Comparison of ENCODE assay signal across 1 cellular context in genomic region chr11:117985953-117986887, GRCh38.
TF ChIP-seq lines count a peak whose summit lies in the region.

TSS of gene IL10RA (plus strand) at chr11:117986394. CDS start at chr11:117986468, 74 bp downstream.

TF ChIP-seq in H1, 55 proteins besides CTCF, POLR2A, EP300 and RAD21 (continued from another document):
- TF ChIP-seq, protein P1, sequence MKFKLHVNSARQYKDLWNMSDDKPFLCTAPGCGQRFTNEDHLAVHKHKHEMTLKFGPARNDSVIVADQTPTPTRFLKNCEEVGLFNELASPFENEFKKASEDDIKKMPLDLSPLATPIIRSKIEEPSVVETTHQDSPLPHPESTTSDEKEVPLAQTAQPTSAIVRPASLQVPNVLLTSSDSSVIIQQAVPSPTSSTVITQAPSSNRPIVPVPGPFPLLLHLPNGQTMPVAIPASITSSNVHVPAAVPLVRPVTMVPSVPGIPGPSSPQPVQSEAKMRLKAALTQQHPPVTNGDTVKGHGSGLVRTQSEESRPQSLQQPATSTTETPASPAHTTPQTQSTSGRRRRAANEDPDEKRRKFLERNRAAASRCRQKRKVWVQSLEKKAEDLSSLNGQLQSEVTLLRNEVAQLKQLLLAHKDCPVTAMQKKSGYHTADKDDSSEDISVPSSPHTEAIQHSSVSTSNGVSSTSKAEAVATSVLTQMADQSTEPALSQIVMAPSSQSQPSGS (IDR thresholded peaks at IDR 0.05; ENCODE audit: low read length): no peak
- no peak for TF ChIP-seq TAF7 (optimal IDR thresholded peaks at IDR 0.05; ENCODE audit: borderline replicate concordance, low read depth, low read length)
- TF ChIP-seq, protein P2, sequence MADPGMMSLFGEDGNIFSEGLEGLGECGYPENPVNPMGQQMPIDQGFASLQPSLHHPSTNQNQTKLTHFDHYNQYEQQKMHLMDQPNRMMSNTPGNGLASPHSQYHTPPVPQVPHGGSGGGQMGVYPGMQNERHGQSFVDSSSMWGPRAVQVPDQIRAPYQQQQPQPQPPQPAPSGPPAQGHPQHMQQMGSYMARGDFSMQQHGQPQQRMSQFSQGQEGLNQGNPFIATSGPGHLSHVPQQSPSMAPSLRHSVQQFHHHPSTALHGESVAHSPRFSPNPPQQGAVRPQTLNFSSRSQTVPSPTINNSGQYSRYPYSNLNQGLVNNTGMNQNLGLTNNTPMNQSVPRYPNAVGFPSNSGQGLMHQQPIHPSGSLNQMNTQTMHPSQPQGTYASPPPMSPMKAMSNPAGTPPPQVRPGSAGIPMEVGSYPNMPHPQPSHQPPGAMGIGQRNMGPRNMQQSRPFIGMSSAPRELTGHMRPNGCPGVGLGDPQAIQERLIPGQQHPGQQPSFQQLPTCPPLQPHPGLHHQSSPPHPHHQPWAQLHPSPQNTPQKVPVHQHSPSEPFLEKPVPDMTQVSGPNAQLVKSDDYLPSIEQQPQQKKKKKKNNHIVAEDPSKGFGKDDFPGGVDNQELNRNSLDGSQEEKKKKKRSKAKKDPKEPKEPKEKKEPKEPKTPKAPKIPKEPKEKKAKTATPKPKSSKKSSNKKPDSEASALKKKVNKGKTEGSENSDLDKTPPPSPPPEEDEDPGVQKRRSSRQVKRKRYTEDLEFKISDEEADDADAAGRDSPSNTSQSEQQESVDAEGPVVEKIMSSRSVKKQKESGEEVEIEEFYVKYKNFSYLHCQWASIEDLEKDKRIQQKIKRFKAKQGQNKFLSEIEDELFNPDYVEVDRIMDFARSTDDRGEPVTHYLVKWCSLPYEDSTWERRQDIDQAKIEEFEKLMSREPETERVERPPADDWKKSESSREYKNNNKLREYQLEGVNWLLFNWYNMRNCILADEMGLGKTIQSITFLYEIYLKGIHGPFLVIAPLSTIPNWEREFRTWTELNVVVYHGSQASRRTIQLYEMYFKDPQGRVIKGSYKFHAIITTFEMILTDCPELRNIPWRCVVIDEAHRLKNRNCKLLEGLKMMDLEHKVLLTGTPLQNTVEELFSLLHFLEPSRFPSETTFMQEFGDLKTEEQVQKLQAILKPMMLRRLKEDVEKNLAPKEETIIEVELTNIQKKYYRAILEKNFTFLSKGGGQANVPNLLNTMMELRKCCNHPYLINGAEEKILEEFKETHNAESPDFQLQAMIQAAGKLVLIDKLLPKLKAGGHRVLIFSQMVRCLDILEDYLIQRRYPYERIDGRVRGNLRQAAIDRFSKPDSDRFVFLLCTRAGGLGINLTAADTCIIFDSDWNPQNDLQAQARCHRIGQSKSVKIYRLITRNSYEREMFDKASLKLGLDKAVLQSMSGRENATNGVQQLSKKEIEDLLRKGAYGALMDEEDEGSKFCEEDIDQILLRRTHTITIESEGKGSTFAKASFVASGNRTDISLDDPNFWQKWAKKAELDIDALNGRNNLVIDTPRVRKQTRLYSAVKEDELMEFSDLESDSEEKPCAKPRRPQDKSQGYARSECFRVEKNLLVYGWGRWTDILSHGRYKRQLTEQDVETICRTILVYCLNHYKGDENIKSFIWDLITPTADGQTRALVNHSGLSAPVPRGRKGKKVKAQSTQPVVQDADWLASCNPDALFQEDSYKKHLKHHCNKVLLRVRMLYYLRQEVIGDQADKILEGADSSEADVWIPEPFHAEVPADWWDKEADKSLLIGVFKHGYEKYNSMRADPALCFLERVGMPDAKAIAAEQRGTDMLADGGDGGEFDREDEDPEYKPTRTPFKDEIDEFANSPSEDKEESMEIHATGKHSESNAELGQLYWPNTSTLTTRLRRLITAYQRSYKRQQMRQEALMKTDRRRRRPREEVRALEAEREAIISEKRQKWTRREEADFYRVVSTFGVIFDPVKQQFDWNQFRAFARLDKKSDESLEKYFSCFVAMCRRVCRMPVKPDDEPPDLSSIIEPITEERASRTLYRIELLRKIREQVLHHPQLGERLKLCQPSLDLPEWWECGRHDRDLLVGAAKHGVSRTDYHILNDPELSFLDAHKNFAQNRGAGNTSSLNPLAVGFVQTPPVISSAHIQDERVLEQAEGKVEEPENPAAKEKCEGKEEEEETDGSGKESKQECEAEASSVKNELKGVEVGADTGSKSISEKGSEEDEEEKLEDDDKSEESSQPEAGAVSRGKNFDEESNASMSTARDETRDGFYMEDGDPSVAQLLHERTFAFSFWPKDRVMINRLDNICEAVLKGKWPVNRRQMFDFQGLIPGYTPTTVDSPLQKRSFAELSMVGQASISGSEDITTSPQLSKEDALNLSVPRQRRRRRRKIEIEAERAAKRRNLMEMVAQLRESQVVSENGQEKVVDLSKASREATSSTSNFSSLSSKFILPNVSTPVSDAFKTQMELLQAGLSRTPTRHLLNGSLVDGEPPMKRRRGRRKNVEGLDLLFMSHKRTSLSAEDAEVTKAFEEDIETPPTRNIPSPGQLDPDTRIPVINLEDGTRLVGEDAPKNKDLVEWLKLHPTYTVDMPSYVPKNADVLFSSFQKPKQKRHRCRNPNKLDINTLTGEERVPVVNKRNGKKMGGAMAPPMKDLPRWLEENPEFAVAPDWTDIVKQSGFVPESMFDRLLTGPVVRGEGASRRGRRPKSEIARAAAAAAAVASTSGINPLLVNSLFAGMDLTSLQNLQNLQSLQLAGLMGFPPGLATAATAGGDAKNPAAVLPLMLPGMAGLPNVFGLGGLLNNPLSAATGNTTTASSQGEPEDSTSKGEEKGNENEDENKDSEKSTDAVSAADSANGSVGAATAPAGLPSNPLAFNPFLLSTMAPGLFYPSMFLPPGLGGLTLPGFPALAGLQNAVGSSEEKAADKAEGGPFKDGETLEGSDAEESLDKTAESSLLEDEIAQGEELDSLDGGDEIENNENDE (IDR thresholded peaks at IDR 0.05; ENCODE audit: insufficient replicate concordance, low read length): no peak
- 0 out of 2 replicates have a peak, but pooled peaks have one; percentile 28 for TF ChIP-seq SP1 (IDR thresholded peaks at IDR 0.05; ENCODE audit: low read depth, low read length)
- TF ChIP-seq SAP30 (IDR thresholded peaks at IDR 0.05; ENCODE audit: insufficient read depth, insufficient replicate concordance, low read length): no peak
- TF ChIP-seq CHD2 (IDR thresholded peaks at IDR 0.05; ENCODE audit: low read length): no peak
- TF ChIP-seq MAX (IDR thresholded peaks at IDR 0.05): peak; percentile 96
- TF ChIP-seq CTBP2 (IDR thresholded peaks at IDR 0.05; ENCODE audit: borderline replicate concordance, insufficient read depth, insufficient read length, low read length): no peak
- TF ChIP-seq SIX5 (IDR thresholded peaks at IDR 0.05; ENCODE audit: low read depth, low read length): no peak
- TF ChIP-seq NRF1 (IDR thresholded peaks at IDR 0.05; ENCODE audit: low read depth, low read length): no peak
- TF ChIP-seq JUN (IDR thresholded peaks at IDR 0.05; ENCODE audit: low read depth, low read length): no peak
- 0 out of 2 replicates have a peak, but pooled peaks have one; percentile 24 for TF ChIP-seq GTF2F1 (IDR thresholded peaks at IDR 0.05; ENCODE audit: borderline replicate concordance, low read depth, low read length)
- TF ChIP-seq USF2 (IDR thresholded peaks at IDR 0.05; ENCODE audit: low read length): no peak
- no peak for TF ChIP-seq NANOG (IDR thresholded peaks at IDR 0.05; ENCODE audit: insufficient read depth, low read depth, low read length, poor library complexity, severe bottlenecking)
- peak; percentile 69 for TF ChIP-seq PHF8 (conservative IDR thresholded peaks at IDR 0.05; ENCODE audit: low read depth, low read length)
- TF ChIP-seq EGR1 (IDR thresholded peaks at IDR 0.05; ENCODE audit: borderline replicate concordance, low read depth, low read length): no peak
- TF ChIP-seq ASH2L (IDR thresholded peaks at IDR 0.05; ENCODE audit: low read length): peak; percentile 74
- TF ChIP-seq ATF3 (IDR thresholded peaks at IDR 0.05; ENCODE audit: insufficient read depth, low read depth, low read length): no peak
- TF ChIP-seq SIRT6 (IDR thresholded peaks at IDR 0.05; ENCODE audit: low read length): no peak
- TF ChIP-seq RFX5 (IDR thresholded peaks at IDR 0.05; ENCODE audit: borderline replicate concordance, low read depth, low read length): no peak
- TF ChIP-seq SUZ12 (IDR thresholded peaks at IDR 0.05; ENCODE audit: low read length): peak; percentile 17; the same call in 1 of the 2 replicates
- no peak for TF ChIP-seq CHD1 (IDR thresholded peaks at IDR 0.05; ENCODE audit: low read depth, low read length)
- no peak for TF ChIP-seq CEBPB (IDR thresholded peaks at IDR 0.05; ENCODE audit: low read depth, low read length)
- peak; percentile 61; the same call in 1 of the 2 replicates for TF ChIP-seq TAF1 (IDR thresholded peaks at IDR 0.05; ENCODE audit: low read depth, low read length)
- TF ChIP-seq EZH2 (IDR thresholded peaks at IDR 0.05; ENCODE audit: low read depth, low read length, severe bottlenecking): peak; percentile 24
- TF ChIP-seq E2F6 (IDR thresholded peaks at IDR 0.05): peak; percentile 91
- no peak for TF ChIP-seq SP2 (IDR thresholded peaks at IDR 0.05; ENCODE audit: low read length)
- TF ChIP-seq BCL11A (IDR thresholded peaks at IDR 0.05; ENCODE audit: low read depth in 2 of 2, low read length in 2 of 2): no peak
- no peak for TF ChIP-seq CBX8 (IDR thresholded peaks at IDR 0.05; ENCODE audit: borderline replicate concordance, low read depth, low read length)
- no peak for TF ChIP-seq KDM5A (IDR thresholded peaks at IDR 0.05; ENCODE audit: low read length)
- TF ChIP-seq HDAC2 (IDR thresholded peaks at IDR 0.05; ENCODE audit: borderline replicate concordance in 1 of 2, low read depth in 2 of 2, low read length in 2 of 2): peak in 1 of 2 experiments; percentile 63; a peak in 1 of 4 replicates
- TF ChIP-seq RNF2 (IDR thresholded peaks at IDR 0.05; ENCODE audit: borderline replicate concordance, low read depth, low read length, missing control alignments, poor library complexity, severe bottlenecking): no peak
- no peak for TF ChIP-seq YY1 (IDR thresholded peaks at IDR 0.05; ENCODE audit: low read depth, low read length)
- TF ChIP-seq JUND (IDR thresholded peaks at IDR 0.05; ENCODE audit: low read length): peak; percentile 58
- TF ChIP-seq CREB1 (IDR thresholded peaks at IDR 0.05): peak; percentile 87
- TF ChIP-seq SP4 (IDR thresholded peaks at IDR 0.05; ENCODE audit: low read length): 0 out of 2 replicates have a peak, but pooled peaks have one; percentile 40
- TF ChIP-seq HDAC6 (IDR thresholded peaks at IDR 0.05; ENCODE audit: low read depth, low read length): no peak
- TF ChIP-seq FOSL1 (IDR thresholded peaks at IDR 0.05; ENCODE audit: insufficient read depth, low read depth, low read length): no peak
- no peak for TF ChIP-seq TEAD4 (IDR thresholded peaks at IDR 0.05; ENCODE audit: low read depth, low read length)
- no peak for TF ChIP-seq POU5F1 (IDR thresholded peaks at IDR 0.05; ENCODE audit: low read depth, low read length)
